In the genomic region with DNA sequence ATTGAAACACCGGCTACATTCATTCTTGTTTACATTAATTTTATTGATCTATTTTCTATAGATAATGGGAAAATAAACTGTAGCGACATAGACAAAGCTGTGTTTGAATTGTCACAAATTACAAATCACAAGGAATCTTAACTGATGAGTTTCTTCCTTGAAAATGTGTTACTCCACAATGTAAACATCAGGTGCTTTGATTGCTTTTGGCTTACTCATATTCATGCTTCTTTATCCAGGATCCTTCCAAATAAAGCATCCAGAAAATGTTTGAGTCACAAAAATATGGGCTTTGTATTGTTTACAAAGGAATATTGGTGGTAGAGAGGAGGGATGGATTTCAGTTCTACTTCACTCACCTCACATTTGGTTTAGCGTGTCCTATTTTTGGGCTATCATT, we compare ENCODE assay signal across 26 cellular contexts.
"Had no signal": no experiment of that assay in that cellular context is flagged by ENCODE, and none has a peak within 500 bp of the region (broad histone marks: within the 10 kb centered on the region; RNA-seq: fewer than 3 reads in every experiment).

No MANE protein-coding gene starts in this region.

- H3K36me3 ChIP-seq: neutrophil, pancreas, prostate gland, right lobe of liver, sigmoid colon, suprapubic skin, tibial artery, transverse colon, upper lobe of right lung, uterus had no signal

- ATAC-seq: naive thymus-derived CD8-positive, alpha-beta T cell; natural killer cell treated with Interleukin-12 subunit alpha and Interleukin-12 subunit beta and Interleukin-15 and Interleukin-18, amount 100 ng/mL, for 72 hours; pancreas; right cardiac atrium; right lobe of liver; stimulated activated effector memory CD8-positive, alpha-beta T cell treated with anti-CD3 and anti-CD28 coated beads, Interleukin-12 subunit alpha, Interleukin-12 subunit beta, amount 100 ng/mL, for 72 hours; stimulated activated naive B cell treated with anti-CD40 and anti-IgM and Interleukin-4, amounts not matched to agents 10 μg/mL and 1 μg/mL and 100 μg/mL, for 72 hours; stimulated activated naive CD8-positive, alpha-beta T cell treated with anti-CD3 and anti-CD28 coated beads, Interleukin-15, amount 100 ng/mL, for 72 hours; stimulated activated naive CD8-positive, alpha-beta T cell treated with anti-CD3 and anti-CD28 coated beads, Interleukin-15, Interleukin-2, amounts not matched to agents 100 U/mL and 50 U/mL, for 24 hours; upper lobe of right lung had no signal

- H3K27me3 ChIP-seq: neutrophil, pancreas, right lobe of liver, sigmoid colon, suprapubic skin, testis, tibial artery, transverse colon, upper lobe of right lung, uterus had no signal

- H3K4me3 ChIP-seq: pancreas, prostate gland, right lobe of liver, sigmoid colon, suprapubic skin, testis, tibial artery, transverse colon, upper lobe of right lung, uterus had no signal

- H3K4me1 ChIP-seq: pancreas, prostate gland, sigmoid colon, testis, tibial artery, transverse colon, upper lobe of right lung, uterus had no signal

- H3K27ac ChIP-seq: neutrophil, pancreas, prostate gland, right lobe of liver, sigmoid colon, suprapubic skin, testis, tibial artery, transverse colon, upper lobe of right lung, uterus had no signal

- H3K9me3 ChIP-seq: neutrophil, pancreas, prostate gland, right lobe of liver, sigmoid colon, suprapubic skin, testis, tibial artery, transverse colon, upper lobe of right lung, uterus had no signal

- DNase-seq: naive thymus-derived CD8-positive, alpha-beta T cell; nephron progenitor cell; nucleus accumbens; pancreas; right cardiac atrium; right lobe of liver; sigmoid colon; small intestine; stimulated activated CD4-positive, alpha-beta T cell treated with anti-CD3 and anti-CD28 coated beads, Interleukin-15, amount 100 ng/mL, for 24 hours; stimulated activated CD4-positive, alpha-beta T cell treated with anti-CD3 and anti-CD28 coated beads, Interleukin-2, amount 100 ng/mL, for 24 hours; stimulated activated CD4-positive, alpha-beta T cell treated with anti-CD3 and anti-CD28 coated beads, Interleukin-2, amount 100 ng/mL, for 48 hours; stimulated activated CD4-positive, alpha-beta T cell treated with anti-CD3 and anti-CD28 coated beads, Interleukin-4, amount 100 ng/mL, for 24 hours; stimulated activated naive B cell treated with anti-CD40 and anti-IgM and Interleukin-4, amounts not matched to agents 10 μg/mL and 1 μg/mL and 100 μg/mL, for 72 hours; stimulated activated naive CD8-positive, alpha-beta T cell treated with anti-CD3 and anti-CD28 coated beads, Interleukin-15, amount 100 ng/mL, for 72 hours; stimulated activated naive CD8-positive, alpha-beta T cell treated with anti-CD3 and anti-CD28 coated beads, Interleukin-15, Interleukin-2, amounts not matched to agents 100 U/mL and 50 U/mL, for 24 hours; substantia nigra; testis; tibial artery; transverse colon; upper lobe of right lung; uterus had no signal
